Comparison of ENCODE assay signal across 27 cellular contexts in the genomic region with DNA sequence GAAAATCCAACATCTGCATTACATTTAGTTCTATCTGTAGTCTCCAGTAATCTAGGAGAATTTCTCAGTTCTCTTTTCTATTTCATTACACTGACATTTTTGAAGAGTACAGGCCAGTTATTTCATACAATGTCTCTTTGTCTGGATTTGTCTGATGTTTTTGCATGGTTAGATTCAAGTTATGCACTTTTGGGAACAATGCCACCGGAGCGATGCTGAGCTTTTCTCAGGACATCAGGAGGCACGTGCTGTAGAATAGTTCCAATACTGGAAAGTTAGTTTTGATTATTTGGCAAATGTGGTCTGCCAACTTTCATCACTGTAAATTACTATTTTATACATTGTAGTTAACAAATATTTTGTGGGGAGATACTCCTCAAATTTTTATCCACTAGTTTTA. TPM values are rescaled to one million over a fixed set of nuclear protein-coding genes. Genes with fewer than 3 reads are reported as not detected.
DNase-seq lines count a peak whose midpoint lies in the region; ATAC-seq and TF ChIP-seq lines count a peak whose summit lies in the region.
"Had no signal": no experiment of that assay in that cellular context is flagged by ENCODE, and none has a peak within 500 bp of the region (broad histone marks: within the 10 kb centered on the region; RNA-seq: fewer than 3 reads in every experiment).

No MANE protein-coding gene starts in this region.

- H3K79me1 ChIP-seq in H9 (ENCODE audit: insufficient read depth, low read depth, low read length, poor library complexity, severe bottlenecking) = no peaks in the 10 kb centered on the region

- no peak overlapping the region for H3K4me3 Mint-ChIP-seq in H9
- H3K4me3 Mint-ChIP-seq: activated CD4-positive, alpha-beta T cell treated with anti-CD3 and anti-CD28 coated beads for 36 hours; activated CD8-positive, alpha-beta T cell treated with anti-CD3 and anti-CD28 coated beads for 36 hours; activated naive CD4-positive, alpha-beta T cell treated with anti-CD3 and anti-CD28 coated beads, Interleukin-2, amount 10 ng/mL, durations not matched to agents 7 days and 5 days; activated T-helper 1 cell treated with anti-CD3 and anti-CD28 coated beads, Interleukin-12 subunit alpha, Interleukin-12 subunit beta, Interleukin-2, Interleukin-4 antibody, amounts not matched to agents 30 ng/mL and 10 ng/mL and 1 ng/mL, durations not matched to agents 14 hours and 24 hours and 36 hours; GM23338; type B pancreatic cell had no signal

- TF ChIP-seq EP300 in gastroesophageal sphincter (IDR thresholded peaks at IDR 0.05) = no peak

- intact Hi-C loops in Right ventricle myocardium superior (cut with DNase I) (no loop called here), Right ventricle myocardium inferior (cut with DNase I) (no loop called here)

- in situ Hi-C loops in astrocyte of the spinal cord (cut with HindIII; ENCODE audit: low sequenced_read_pairs) = no loop called here

- H3K56ac ChIP-seq in H9 (ENCODE audit: insufficient read length, low read depth, low read length) = no peak overlapping the region

- no CpG with 5 or more reads among the region's 3 CpGs for WGBS in H9 (ENCODE audit: extremely low coverage, insufficient read length, low lambda C conversion rate)
- 26 to 43% methylated on average over 3 of the region's 3 CpGs for WGBS in gastroesophageal sphincter (ENCODE audit: low coverage in 1 of 2), 2 donors

- TF ChIP-seq POLR2A in gastroesophageal sphincter (IDR thresholded peaks at IDR 0.05) = no peak

- ATAC-seq in Right ventricle myocardium superior (ENCODE audit: poor library complexity) = peak; percentile 38
- ATAC-seq in Right ventricle myocardium inferior = no peak
- no peak for ATAC-seq in GM19397 (IDR thresholded peaks at IDR 0.05; ENCODE audit: unreplicated experiment)
- no peak for ATAC-seq in GM21390 (IDR thresholded peaks at IDR 0.05; ENCODE audit: unreplicated experiment)
- no peak for ATAC-seq in gastroesophageal sphincter
- ATAC-seq: activated CD4-positive, alpha-beta T cell treated with anti-CD3 and anti-CD28 coated beads for 36 hours; activated CD8-positive, alpha-beta T cell treated with anti-CD3 and anti-CD28 coated beads for 36 hours; GM23338 had no signal

- H3K27me3 ChIP-seq in H9 (ENCODE audit: insufficient read depth, low read length) (no peaks in the 10 kb centered on the region), gastroesophageal sphincter (no peaks in the 10 kb centered on the region)
- H3K27me3 ChIP-seq: adrenal gland had no signal

- H3K9me3 ChIP-seq in H9 (ENCODE audit: control insufficient read depth, low read depth, low read length) (no peaks in the 10 kb centered on the region), gastroesophageal sphincter (no peaks in the 10 kb centered on the region)
- H3K9me3 ChIP-seq: adrenal gland, left ventricle myocardium inferior had no signal

- no peak overlapping the region for H3K18ac ChIP-seq in H9 (ENCODE audit: insufficient read length, low read depth, low read length)

- peaks cover 0 to 9% of the 10 kb centered on the region in 2 donors for H3K36me3 ChIP-seq in gastroesophageal sphincter
- H3K36me3 ChIP-seq: adrenal gland, left ventricle myocardium inferior had no signal

- no peak overlapping the region for H2AK5ac ChIP-seq in H9 (ENCODE audit: insufficient read length, low read length)

- H4K91ac ChIP-seq in H9 (ENCODE audit: insufficient read length, low read depth, low read length) = no peak overlapping the region

- no peak overlapping the region for H3K9ac ChIP-seq in H9 (ENCODE audit: extremely low read depth, insufficient read length, low read length)
- H3K9ac ChIP-seq: KMS-11 had no signal

- H3K9me3 Mint-ChIP-seq in H9 = no peaks in the 10 kb centered on the region
- H3K9me3 Mint-ChIP-seq: activated CD8-positive, alpha-beta T cell treated with anti-CD3 and anti-CD28 coated beads for 36 hours; activated naive CD4-positive, alpha-beta T cell treated with anti-CD3 and anti-CD28 coated beads, Interleukin-2, amount 10 ng/mL, durations not matched to agents 7 days and 5 days; activated T-helper 1 cell treated with anti-CD3 and anti-CD28 coated beads, Interleukin-12 subunit alpha, Interleukin-12 subunit beta, Interleukin-2, Interleukin-4 antibody, amounts not matched to agents 30 ng/mL and 10 ng/mL and 1 ng/mL, durations not matched to agents 14 hours and 24 hours and 36 hours; GM23338; type B pancreatic cell had no signal

- no peak overlapping the region for H3K27ac ChIP-seq in H9 (ENCODE audit: insufficient read length, low read depth, low read length)
- no peak overlapping the region for H3K27ac ChIP-seq in gastroesophageal sphincter
- H3K27ac ChIP-seq: adrenal gland, HL-60, KMS-11, left ventricle myocardium inferior, PC-9 had no signal

- no peak overlapping the region for H3T11ph ChIP-seq in H9 (ENCODE audit: low read length)

- DNase-seq in Right ventricle myocardium superior (no peak), Right ventricle myocardium inferior (ENCODE audit: missing footprints) (no peak), astrocyte of the spinal cord (ENCODE audit: low read depth, low spot score) (peak; percentile 33), medulla oblongata (ENCODE audit: extremely low spot score) (peak; percentile 32), H9 (no peak)
- DNase-seq: 8988T; activated CD4-positive, alpha-beta T cell treated with anti-CD3 and anti-CD28 coated beads for 36 hours; activated CD8-positive, alpha-beta memory T cell treated with anti-CD3 and anti-CD28 coated beads, Interleukin-2, amount 50 U/mL, for 48 hours; activated CD8-positive, alpha-beta T cell treated with anti-CD3 and anti-CD28 coated beads for 36 hours; activated naive CD4-positive, alpha-beta T cell treated with anti-CD3 and anti-CD28 coated beads, Interleukin-2, amount 10 ng/mL, durations not matched to agents 7 days and 5 days; adrenal gland; DND-41; GF-D8; left ventricle myocardium inferior; NCI-H2081 treated with DMSO at 0.1 percent for 48 hours; NCI-H2227 treated with DMSO at 0.1 percent for 48 hours; NCI-H69; PC-9; stimulated activated CD4-positive, alpha-beta T cell treated with anti-CD3 and anti-CD28 coated beads, Interleukin-4, amount 100 ng/mL, for 4 hours had no signal

- no peaks in the 10 kb centered on the region for H4K20me1 ChIP-seq in H9 (ENCODE audit: control insufficient read depth, insufficient read depth, insufficient read length)

- H2AFZ ChIP-seq in H9 (ENCODE audit: low read length) = no peak overlapping the region
- H2AFZ ChIP-seq: GM23338, PC-9 had no signal

- H2BK120ac ChIP-seq in H9 (ENCODE audit: low read depth, low read length, poor library complexity, severe bottlenecking) = no peak overlapping the region

- TF ChIP-seq CTCF in astrocyte of the spinal cord (IDR thresholded peaks at IDR 0.05; ENCODE audit: low read depth, low read length) = no peak
- no peak for TF ChIP-seq CTCF in H9 (conservative IDR thresholded peaks at IDR 0.05)
- TF ChIP-seq CTCF in gastroesophageal sphincter (IDR thresholded peaks at IDR 0.05) = no peak

- H3K4me1 ChIP-seq in H9 (ENCODE audit: insufficient read depth, low read length) (no peaks in the 10 kb centered on the region), gastroesophageal sphincter (peaks cover 0 to 5% (median 0%) of the 10 kb centered on the region in 3 donors)
- H3K4me1 ChIP-seq: adrenal gland had no signal

- no peak overlapping the region for H3K23ac ChIP-seq in H9 (ENCODE audit: insufficient read length, low read depth, low read length)

- H3K4me1 Mint-ChIP-seq in H9 = no peaks in the 10 kb centered on the region
- H3K4me1 Mint-ChIP-seq: GM23338 had no signal

- H3K14ac ChIP-seq in H9 (ENCODE audit: insufficient read depth, low read length) = no peak overlapping the region

- no peak overlapping the region for H4K8ac ChIP-seq in H9 (replicated peaks; ENCODE audit: insufficient read length, low read depth, low read length)

- no peak overlapping the region for H3K27ac Mint-ChIP-seq in H9
- H3K27ac Mint-ChIP-seq: activated CD4-positive, alpha-beta T cell treated with anti-CD3 and anti-CD28 coated beads for 36 hours; activated CD8-positive, alpha-beta T cell treated with anti-CD3 and anti-CD28 coated beads for 36 hours; activated naive CD4-positive, alpha-beta T cell treated with anti-CD3 and anti-CD28 coated beads, Interleukin-2, amount 10 ng/mL, durations not matched to agents 7 days and 5 days; activated T-helper 1 cell treated with anti-CD3 and anti-CD28 coated beads, Interleukin-12 subunit alpha, Interleukin-12 subunit beta, Interleukin-2, Interleukin-4 antibody, amounts not matched to agents 30 ng/mL and 10 ng/mL and 1 ng/mL, durations not matched to agents 14 hours and 24 hours and 36 hours; GM23338; type B pancreatic cell had no signal

- H3K4me3 ChIP-seq in astrocyte of the spinal cord (ENCODE audit: low read depth, low read length) (no peak overlapping the region), gastroesophageal sphincter (no peak overlapping the region)
- H3K4me3 ChIP-seq: adrenal gland, GM23338, left ventricle myocardium inferior, PC-9 had no signal

- no peaks in the 10 kb centered on the region for H3K23me2 ChIP-seq in H9 (ENCODE audit: insufficient read length, low read depth, low read length, poor library complexity, severe bottlenecking)

- no peaks in the 10 kb centered on the region for H3K27me3 Mint-ChIP-seq in H9 (ENCODE audit: low read depth)
- H3K27me3 Mint-ChIP-seq: activated CD4-positive, alpha-beta T cell treated with anti-CD3 and anti-CD28 coated beads for 36 hours; activated CD8-positive, alpha-beta T cell treated with anti-CD3 and anti-CD28 coated beads for 36 hours; activated naive CD4-positive, alpha-beta T cell treated with anti-CD3 and anti-CD28 coated beads, Interleukin-2, amount 10 ng/mL, durations not matched to agents 7 days and 5 days; type B pancreatic cell had no signal

- no peak overlapping the region for H2BK5ac ChIP-seq in H9 (ENCODE audit: insufficient read length, low read length)

- H2BK20ac ChIP-seq in H9 (ENCODE audit: low read depth, low read length, poor library complexity, severe bottlenecking) = no peak overlapping the region

- no peaks in the 10 kb centered on the region for H3K79me2 ChIP-seq in H9 (ENCODE audit: insufficient read depth, low read length)

- no peak overlapping the region for H2BK12ac ChIP-seq in H9 (ENCODE audit: insufficient read length, low read depth, low read length)

- no peak overlapping the region for H2BK15ac ChIP-seq in H9 (ENCODE audit: low read depth, low read length)

- no peak overlapping the region for H4K5ac ChIP-seq in H9 (ENCODE audit: insufficient read length, low read depth, low read length)

- no peak overlapping the region for H3K4me2 ChIP-seq in H9 (ENCODE audit: insufficient read depth, insufficient read length, low read length)
- H3K4me2 ChIP-seq: GM23338, KMS-11, PC-9 had no signal

- peaks cover 2 to 8% (median 3%) of the 10 kb centered on the region in 3 experiments; a peak in 2 of 7 replicates for H3K36me3 Mint-ChIP-seq in H9 (ENCODE audit: insufficient read depth in 1 of 3, low read depth in 3 of 3)
- H3K36me3 Mint-ChIP-seq: activated naive CD4-positive, alpha-beta T cell treated with anti-CD3 and anti-CD28 coated beads, Interleukin-2, amount 10 ng/mL, durations not matched to agents 7 days and 5 days; type B pancreatic cell had no signal

- no peak overlapping the region for H3K4ac ChIP-seq in H9 (ENCODE audit: low read depth, low read length)

RNA-seq across cellular contexts. Expression of gene ALDH1L2, which starts 43.1 kb away (rescaled TPM):
- total RNA-seq in Right ventricle myocardium superior (1.3 TPM), Right ventricle myocardium inferior (2.7 TPM), H9 (2021) (1.9 and 2.2 TPM in 2 replicates), gastroesophageal sphincter (1 to 10 TPM; 4.0 to 8.1 (median 7.1) TPM)

RNA-seq across cellular contexts. Expression of gene NOPCHAP1, which starts 55.1 kb away (rescaled TPM):
- total RNA-seq in Right ventricle myocardium superior (9.2 TPM), Right ventricle myocardium inferior (9.9 TPM), H9 (2021) (49.3 and 54.1 TPM in 2 replicates), gastroesophageal sphincter (1 to 10 TPM; 3.3 to 6.9 (median 4.5) TPM)

Comparison
In these comparisons a context has a peak if more than half of its experiments do, and no peak if none do; other contexts are left out.
1. DNase-seq: peak in astrocyte of the spinal cord (single experiment) and medulla oblongata (single experiment); none in Right ventricle myocardium superior (single experiment), Right ventricle myocardium inferior (single experiment) and H9 (single experiment).